8 cellular contexts compared by ENCODE assay signal in genomic region chr20:57707849-57708693, GRCh38. TPM values are rescaled to one million over a fixed set of nuclear protein-coding genes. Genes with fewer than 3 reads are reported as not detected.
DNase-seq lines count a peak whose midpoint lies in the region; ATAC-seq and TF ChIP-seq lines count a peak whose summit lies in the region.

No MANE protein-coding gene starts in this region.

- no peaks in the 10 kb centered on the region for H3K36me3 Mint-ChIP-seq in activated CD4-positive, alpha-beta memory T cell treated with anti-CD3 and anti-CD28 coated beads for 36 hours

- DNase-seq in GM12864 (ENCODE audit: low read depth) (no peak), left ventricle myocardium inferior (no peak), sciatic nerve (ENCODE audit: low spot score) (no peak)
- DNase-seq in activated CD4-positive, alpha-beta memory T cell treated with anti-CD3 and anti-CD28 coated beads for 36 hours, result no peak
- DNase-seq in stimulated activated CD4-positive, alpha-beta T cell treated with anti-CD3 and anti-CD28 coated beads, Interleukin-1b, Interleukin-23, amount 100 ng/mL, for 48 hours, result no peak
- no peak for DNase-seq in activated CD4-positive, alpha-beta T cell treated with anti-CD3 and anti-CD28 coated beads, Interleukin-2, amount 50 U/mL, for 1 hour

- peaks cover 21% of the 10 kb centered on the region for H3K4me1 Mint-ChIP-seq in activated CD4-positive, alpha-beta memory T cell treated with anti-CD3 and anti-CD28 coated beads for 36 hours (ENCODE audit: low read depth)

- no peaks in the 10 kb centered on the region for H3K9me3 ChIP-seq in left ventricle myocardium inferior (replicated peaks)

- intact Hi-C loops in activated CD4-positive, alpha-beta memory T cell treated with anti-CD3 and anti-CD28 coated beads for 36 hours (cut with micrococcal nuclease), result no loop called here
- intact Hi-C loops in left ventricle myocardium inferior (cut with micrococcal nuclease), result no loop called here
- intact Hi-C loops in sciatic nerve (cut with DNase I), result no loop called here

- peak overlapping the region; percentile 69 for H3K4me3 ChIP-seq in GM12864 (ENCODE audit: low read depth, low read length)
- H3K4me3 ChIP-seq in left ventricle myocardium inferior, result peak overlapping the region; percentile 86

- H3K27me3 Mint-ChIP-seq in activated CD4-positive, alpha-beta memory T cell treated with anti-CD3 and anti-CD28 coated beads for 36 hours, result peaks cover 6% of the 10 kb centered on the region

- H3K36me3 ChIP-seq in left ventricle myocardium inferior, result no peaks in the 10 kb centered on the region

- H3K27ac ChIP-seq in left ventricle myocardium inferior (replicated peaks), result peak overlapping the region; percentile 93

- no peak overlapping the region for H3K27ac Mint-ChIP-seq in activated CD4-positive, alpha-beta memory T cell treated with anti-CD3 and anti-CD28 coated beads for 36 hours

- CTCF ChIA-PET in activated CD4-positive, alpha-beta memory T cell treated with anti-CD3 and anti-CD28 coated beads for 36 hours (lab: Charles Lee), result interaction anchor here (0.6 to 2.7 kb wide), 2 partner anchors 9 to 10 kb away, joined by 4 to 15 read pairs; no protein-coding TSS in a partner anchor

- H3K4me3 Mint-ChIP-seq in activated CD4-positive, alpha-beta memory T cell treated with anti-CD3 and anti-CD28 coated beads for 36 hours, result peak overlapping the region; percentile 78

- H3K27me3 ChIP-seq in left ventricle myocardium inferior (ENCODE audit: low read depth), result no peaks in the 10 kb centered on the region

- no peaks in the 10 kb centered on the region for H3K9me3 Mint-ChIP-seq in activated CD4-positive, alpha-beta memory T cell treated with anti-CD3 and anti-CD28 coated beads for 36 hours

- peaks cover 75% of the 10 kb centered on the region for H3K4me1 ChIP-seq in left ventricle myocardium inferior

- POLR2A ChIA-PET in activated CD4-positive, alpha-beta memory T cell treated with anti-CD3 and anti-CD28 coated beads for 36 hours (lab: Charles Lee), result no interaction called here

- ATAC-seq in sciatic nerve (peak; percentile 3), HG03565 (IDR thresholded peaks at IDR 0.05; ENCODE audit: unreplicated experiment) (no peak), GM19467 (IDR thresholded peaks at IDR 0.05; ENCODE audit: unreplicated experiment) (no peak)

- no peak for TF ChIP-seq CTCF in GM12864 (IDR thresholded peaks at IDR 0.05; ENCODE audit: low read depth, low read length, missing control alignments)
- no peak for TF ChIP-seq CTCF in left ventricle myocardium inferior (IDR thresholded peaks at IDR 0.05; ENCODE audit: borderline replicate concordance)

RNA-seq across cellular contexts. Expression of gene PMEPA1, which starts 1.7 kb away (rescaled TPM):
- 1 to 10 TPM; 2.5 to 3.0 TPM for total RNA-seq in activated CD4-positive, alpha-beta memory T cell treated with anti-CD3 and anti-CD28 coated beads for 36 hours
- total RNA-seq in left ventricle myocardium inferior (36.4 TPM), sciatic nerve (26.3 TPM)
